ENCODE assay signal across 15 cellular contexts in genomic region chr4:141713185-141713584, GRCh38.
"Had no signal": no experiment of that assay in that cellular context is flagged by ENCODE, and none has a peak within 500 bp of the region (broad histone marks: within the 10 kb centered on the region; RNA-seq: fewer than 3 reads in every experiment).

No MANE protein-coding gene starts in this region.

- H3K4me3 ChIP-seq: hepatocyte had no signal

- DNase-seq: activated B cell treated with CpG ODN at 0.5 μM for 24 hours; activated CD4-positive, alpha-beta T cell treated with anti-CD3 and anti-CD28 coated beads, Interleukin-2, amount 10 ng/mL, durations not matched to agents 7 days and 5 days; activated CD8-positive, alpha-beta memory T cell treated with anti-CD3 and anti-CD28 coated beads, Interleukin-2, amount 50 U/mL, for 48 hours; activated naive CD8-positive, alpha-beta T cell treated with anti-CD3 and anti-CD28 coated beads, Interleukin-2, amount 50 U/mL, for 24 hours; aorta; erythroblast; islet precursor cell; natural killer cell; posterior cingulate gyrus; stimulated activated CD4-positive, alpha-beta T cell treated with anti-CD3 and anti-CD28 coated beads, Interleukin-2, amount 100 ng/mL, for 48 hours had no signal

- H2AFZ ChIP-seq: hepatocyte had no signal

- H3K79me2 ChIP-seq: hepatocyte had no signal

- H3K9me3 Mint-ChIP-seq: activated CD4-positive, alpha-beta T cell treated with anti-CD3 and anti-CD28 coated beads, Interleukin-2, amount 10 ng/mL, durations not matched to agents 7 days and 5 days; T-helper 1 cell treated with Interleukin-12 subunit alpha and Interleukin-12 subunit beta and Interleukin-4 antibody, amounts not matched to agents 30 μg/mL and 1 μg/mL, for 36 hours had no signal

- H3K27me3 ChIP-seq: hepatocyte had no signal

- H3K27ac ChIP-seq: hepatocyte had no signal

- H3K4me2 ChIP-seq: hepatocyte had no signal

- ATAC-seq: activated naive CD8-positive, alpha-beta T cell treated with anti-CD3 and anti-CD28 coated beads, Interleukin-2, amount 50 U/mL, for 24 hours; left lobe of liver; natural killer cell; stimulated activated memory B cell treated with anti-CD40 and anti-IgM and Interleukin-4, amounts not matched to agents 10 μg/mL and 1 μg/mL and 100 μg/mL, for 72 hours had no signal

- H3K4me3 Mint-ChIP-seq: activated B cell treated with CpG ODN at 0.5 μM for 24 hours; activated CD4-positive, alpha-beta T cell treated with anti-CD3 and anti-CD28 coated beads, Interleukin-2, amount 10 ng/mL, durations not matched to agents 7 days and 5 days; activated naive CD8-positive, alpha-beta T cell treated with anti-CD3 and anti-CD28 coated beads, Interleukin-2, amount 50 U/mL, for 24 hours; endodermal cell; natural killer cell; stimulated activated memory B cell treated with anti-CD40 and anti-IgM and Interleukin-4, amounts not matched to agents 10 μg/mL and 1 μg/mL and 100 μg/mL, for 72 hours; T-helper 1 cell treated with Interleukin-12 subunit alpha and Interleukin-12 subunit beta and Interleukin-4 antibody, amounts not matched to agents 30 μg/mL and 1 μg/mL, for 36 hours had no signal

- H3K27me3 Mint-ChIP-seq: activated B cell treated with CpG ODN at 0.5 μM for 24 hours; activated CD4-positive, alpha-beta T cell treated with anti-CD3 and anti-CD28 coated beads, Interleukin-2, amount 10 ng/mL, durations not matched to agents 7 days and 5 days; activated naive CD8-positive, alpha-beta T cell treated with anti-CD3 and anti-CD28 coated beads, Interleukin-2, amount 50 U/mL, for 24 hours; stimulated activated memory B cell treated with anti-CD40 and anti-IgM and Interleukin-4, amounts not matched to agents 10 μg/mL and 1 μg/mL and 100 μg/mL, for 72 hours had no signal

- H3K4me1 Mint-ChIP-seq: activated B cell treated with CpG ODN at 0.5 μM for 24 hours; activated CD4-positive, alpha-beta T cell treated with anti-CD3 and anti-CD28 coated beads, Interleukin-2, amount 10 ng/mL, durations not matched to agents 7 days and 5 days; activated naive CD8-positive, alpha-beta T cell treated with anti-CD3 and anti-CD28 coated beads, Interleukin-2, amount 50 U/mL, for 24 hours had no signal

- H3K27ac Mint-ChIP-seq: activated B cell treated with CpG ODN at 0.5 μM for 24 hours; activated CD4-positive, alpha-beta T cell treated with anti-CD3 and anti-CD28 coated beads, Interleukin-2, amount 10 ng/mL, durations not matched to agents 7 days and 5 days; activated naive CD8-positive, alpha-beta T cell treated with anti-CD3 and anti-CD28 coated beads, Interleukin-2, amount 50 U/mL, for 24 hours; natural killer cell; stimulated activated memory B cell treated with anti-CD40 and anti-IgM and Interleukin-4, amounts not matched to agents 10 μg/mL and 1 μg/mL and 100 μg/mL, for 72 hours; T-helper 1 cell treated with Interleukin-12 subunit alpha and Interleukin-12 subunit beta and Interleukin-4 antibody, amounts not matched to agents 30 μg/mL and 1 μg/mL, for 36 hours had no signal
